Comparison of ENCODE assay signal across 23 cellular contexts in genomic region chr2:20660506-20660905, GRCh38. TPM values are rescaled to one million over a fixed set of nuclear protein-coding genes. Genes with fewer than 3 reads are reported as not detected.
"Had no signal": no experiment of that assay in that cellular context is flagged by ENCODE, and none has a peak within 500 bp of the region (broad histone marks: within the 10 kb centered on the region; RNA-seq: fewer than 3 reads in every experiment).

No MANE protein-coding gene starts in this region.

- H3K27ac ChIP-seq: esophagus muscularis mucosa, gastrocnemius medialis, right lobe of liver, transverse colon had no signal

- H3K36me3 Mint-ChIP-seq: memory B cell; stimulated activated naive B cell treated with anti-CD40 and anti-IgM and Interleukin-4, amounts not matched to agents 10 μg/mL and 1 μg/mL and 100 μg/mL, for 72 hours had no signal

- H3K9me3 Mint-ChIP-seq: activated B cell treated with CpG ODN at 0.5 μM for 24 hours; activated naive CD8-positive, alpha-beta T cell treated with anti-CD3 and anti-CD28 coated beads, Interleukin-2, amount 50 U/mL, for 24 hours; activated T-cell treated with anti-CD3 and anti-CD28 coated beads, Interleukin-2, amount 50 U/mL, for 72 hours; memory B cell; stimulated activated naive B cell treated with anti-CD40 and anti-IgM and Interleukin-4, amounts not matched to agents 10 μg/mL and 1 μg/mL and 100 μg/mL, for 72 hours had no signal

- H3K4me3 Mint-ChIP-seq: activated B cell treated with CpG ODN at 0.5 μM for 24 hours; activated CD4-positive, alpha-beta T cell treated with anti-CD3 and anti-CD28 coated beads for 36 hours; activated naive CD8-positive, alpha-beta T cell treated with anti-CD3 and anti-CD28 coated beads, Interleukin-2, amount 50 U/mL, for 24 hours; activated T-cell treated with anti-CD3 and anti-CD28 coated beads, Interleukin-2, amount 50 U/mL, for 72 hours; memory B cell; stimulated activated naive B cell treated with anti-CD40 and anti-IgM and Interleukin-4, amounts not matched to agents 10 μg/mL and 1 μg/mL and 100 μg/mL, for 72 hours had no signal

- H3K4me3 ChIP-seq: esophagus muscularis mucosa, gastrocnemius medialis, right lobe of liver, transverse colon had no signal

- H3K27me3 ChIP-seq: right lobe of liver had no signal

- H3K9me3 ChIP-seq: esophagus muscularis mucosa, gastrocnemius medialis, right lobe of liver, SK-N-SH, transverse colon had no signal

- DNase-seq: activated B cell treated with CpG ODN at 0.5 μM for 24 hours; activated CD4-positive, alpha-beta T cell treated with anti-CD3 and anti-CD28 coated beads for 36 hours; activated CD4-positive, alpha-beta T cell treated with anti-CD3 and anti-CD28 coated beads, Interleukin-2, amount 50 U/mL, for 4 hours; activated gamma-delta T cell; activated naive CD4-positive, alpha-beta T cell treated with anti-CD3 and anti-CD28 coated beads, Interleukin-2, amount 50 U/mL, for 16 hours; activated naive CD8-positive, alpha-beta T cell treated with anti-CD3 and anti-CD28 coated beads, Interleukin-2, amount 50 U/mL, for 24 hours; activated T-cell treated with anti-CD3 and anti-CD28 coated beads, Interleukin-2, amount 50 U/mL, for 72 hours; effector memory CD4-positive, alpha-beta T cell; gastrocnemius medialis; hippocampal formation; nucleus accumbens; SK-N-SH; small intestine; stimulated activated CD4-positive, alpha-beta T cell treated with anti-CD3 and anti-CD28 coated beads, Interleukin-2, amount 100 ng/mL, for 48 hours; stimulated activated CD8-positive, alpha-beta memory T cell treated with anti-CD3 and anti-CD28 coated beads, Interleukin-4, amount 100 ng/mL, for 48 hours; stimulated activated naive B cell treated with anti-CD40 and anti-IgM and Interleukin-4, amounts not matched to agents 10 μg/mL and 1 μg/mL and 100 μg/mL, for 72 hours; T-helper 9 cell; transverse colon had no signal

- H3K27ac Mint-ChIP-seq: activated B cell treated with CpG ODN at 0.5 μM for 24 hours; activated CD4-positive, alpha-beta T cell treated with anti-CD3 and anti-CD28 coated beads for 36 hours; activated naive CD8-positive, alpha-beta T cell treated with anti-CD3 and anti-CD28 coated beads, Interleukin-2, amount 50 U/mL, for 24 hours; activated T-cell treated with anti-CD3 and anti-CD28 coated beads, Interleukin-2, amount 50 U/mL, for 72 hours; memory B cell; stimulated activated naive B cell treated with anti-CD40 and anti-IgM and Interleukin-4, amounts not matched to agents 10 μg/mL and 1 μg/mL and 100 μg/mL, for 72 hours had no signal

- H3K36me3 ChIP-seq: esophagus muscularis mucosa, gastrocnemius medialis, right lobe of liver, transverse colon had no signal

- ATAC-seq: activated CD4-positive, alpha-beta T cell treated with anti-CD3 and anti-CD28 coated beads for 36 hours; activated naive CD8-positive, alpha-beta T cell treated with anti-CD3 and anti-CD28 coated beads, Interleukin-2, amount 50 U/mL, for 24 hours; activated T-cell treated with anti-CD3 and anti-CD28 coated beads, Interleukin-2, amount 50 U/mL, for 72 hours; right lobe of liver; stimulated activated naive B cell treated with anti-CD40 and anti-IgM and Interleukin-4, amounts not matched to agents 10 μg/mL and 1 μg/mL and 100 μg/mL, for 72 hours had no signal

RNA-seq across cellular contexts. Expression of gene GDF7, which starts 6.4 kb away (rescaled TPM):
- total RNA-seq: myocyte; T-helper 1 cell treated with Interleukin-12 subunit alpha and Interleukin-12 subunit beta and Interleukin-4 antibody, amounts not matched to agents 30 ng/mL and 1 ng/mL, for 36 hours had no signal
